8 cellular contexts compared by ENCODE assay signal in genomic region chr2:113888641-113889470, GRCh38. TPM values are rescaled to one million over a fixed set of nuclear protein-coding genes. Genes with fewer than 3 reads are reported as not detected.
DNase-seq lines count a peak whose midpoint lies in the region; ATAC-seq, FAIRE-seq and TF ChIP-seq lines count a peak whose summit lies in the region.

No MANE protein-coding gene starts in this region.

- H3K4me3 ChIP-seq in IMR-90 (ENCODE audit: insufficient read depth, low read depth, low read length) (peak overlapping the region; percentile 58), iPS-20b (ENCODE audit: low read length) (peak overlapping the region; percentile 80)

- no CpG with 5 or more reads among the region's 14 CpGs for whole genome bisulfite sequencing in IMR-90 (ENCODE audit: extremely low coverage in 2 of 2, insufficient read length in 1 of 2), 2 experiments

- peak overlapping the region; percentile 95 for H3K23ac ChIP-seq in IMR-90 (ENCODE audit: low read depth, low read length)

- peak overlapping the region; percentile 68 for H3K18ac ChIP-seq in IMR-90 (ENCODE audit: low read depth, low read length)

- in situ Hi-C loops in IMR-90 (cut with MboI; ENCODE audit: low sequenced_read_pairs), result loop anchor here (5.0 kb wide), 1 partner anchor 132 kb away; the partner anchor contains the start of gene SLC35F5

- ATAC-seq in IMR-90 (ENCODE audit: low read depth), result no peak; the same call in 1 of the 2 replicates
- ATAC-seq in activated naive CD8-positive, alpha-beta T cell treated with anti-CD3 and anti-CD28 coated beads, Interleukin-2, amount 10 ng/mL, durations not matched to agents 7 days and 5 days (ENCODE audit: low read depth), result no peak
- no peak for ATAC-seq in stimulated activated naive CD8-positive, alpha-beta T cell treated with anti-CD3 and anti-CD28 coated beads, Interleukin-15, amount 100 ng/mL, for 72 hours
- ATAC-seq in HG03342 (IDR thresholded peaks at IDR 0.05; ENCODE audit: unreplicated experiment), result no peak

- peak overlapping the region; percentile 80 for H2BK5ac ChIP-seq in IMR-90 (ENCODE audit: low read depth, low read length, poor library complexity, severe bottlenecking)

- H3K27ac ChIP-seq in IMR-90 (ENCODE audit: insufficient read depth, low read length) (peak overlapping the region; percentile 85), iPS-20b (ENCODE audit: low read length) (peak overlapping the region; percentile 93)

- H3K56ac ChIP-seq in IMR-90 (ENCODE audit: extremely low read depth, insufficient read depth, low read length), result peak overlapping the region; percentile 94

- H2AFZ ChIP-seq in IMR-90 (replicated peaks; ENCODE audit: low read length, poor library complexity), result peak overlapping the region; percentile 94

- CTCF ChIA-PET in IMR-90 (lab: Yijun Ruan, JAX), result no interaction called here

- no peaks in the 10 kb centered on the region for H3K27me3 ChIP-seq in IMR-90 (ENCODE audit: control insufficient read depth, insufficient read depth, low read length)
- no peaks in the 10 kb centered on the region for H3K27me3 ChIP-seq in iPS-20b (ENCODE audit: insufficient read depth, low read length)

- no peaks in the 10 kb centered on the region for H3K27me3 Mint-ChIP-seq in activated naive CD8-positive, alpha-beta T cell treated with anti-CD3 and anti-CD28 coated beads, Interleukin-2, amount 10 ng/mL, durations not matched to agents 7 days and 5 days
- no peaks in the 10 kb centered on the region for H3K27me3 Mint-ChIP-seq in stimulated activated naive CD8-positive, alpha-beta T cell treated with anti-CD3 and anti-CD28 coated beads, Interleukin-15, amount 100 ng/mL, for 72 hours

- H3K4me3 Mint-ChIP-seq in activated naive CD8-positive, alpha-beta T cell treated with anti-CD3 and anti-CD28 coated beads, Interleukin-2, amount 10 ng/mL, durations not matched to agents 7 days and 5 days, result peak overlapping the region; percentile 97
- peak overlapping the region; percentile 88 to 99 for H3K4me3 Mint-ChIP-seq in stimulated activated naive CD8-positive, alpha-beta T cell treated with anti-CD3 and anti-CD28 coated beads, Interleukin-15, amount 100 ng/mL, for 72 hours

- no peaks in the 10 kb centered on the region for H3K36me3 ChIP-seq in IMR-90 (ENCODE audit: control insufficient read depth, insufficient read depth, low read length)
- no peaks in the 10 kb centered on the region for H3K36me3 ChIP-seq in iPS-20b (ENCODE audit: insufficient read depth, low read depth, low read length)

- no peaks in the 10 kb centered on the region for H3K9me3 Mint-ChIP-seq in activated naive CD8-positive, alpha-beta T cell treated with anti-CD3 and anti-CD28 coated beads, Interleukin-2, amount 10 ng/mL, durations not matched to agents 7 days and 5 days
- no peaks in the 10 kb centered on the region for H3K9me3 Mint-ChIP-seq in stimulated activated naive CD8-positive, alpha-beta T cell treated with anti-CD3 and anti-CD28 coated beads, Interleukin-15, amount 100 ng/mL, for 72 hours

- intact Hi-C loops in IMR-90 (cut with micrococcal nuclease), result loop anchor here (1.0 to 2.0 kb wide), 2 partner anchors 70 to 133 kb away; partner anchors contain the start of gene SLC35F5

- H3K9ac ChIP-seq in IMR-90 (ENCODE audit: low read depth, low read length) (peak overlapping the region; percentile 91), iPS-20b (ENCODE audit: low read depth, low read length) (peak overlapping the region; percentile 93)

- H4K5ac ChIP-seq in IMR-90 (ENCODE audit: low read depth, low read length), result peak overlapping the region; percentile 70

- H2BK20ac ChIP-seq in IMR-90 (ENCODE audit: low read depth, low read length), result 0 out of 2 replicates have a peak overlapping the region, but pooled peaks have one; percentile 12

- H4K8ac ChIP-seq in IMR-90 (ENCODE audit: low read depth in 2 of 2, low read length in 2 of 2), result peak overlapping the region; percentile 68 to 92

- POLR2A ChIA-PET in IMR-90 (lab: Charles Lee; ENCODE audit: unreplicated experiment), result no interaction called here
- POLR2A ChIA-PET in activated naive CD8-positive, alpha-beta T cell treated with anti-CD3 and anti-CD28 coated beads, Interleukin-2, amount 10 ng/mL, durations not matched to agents 7 days and 5 days (lab: Charles Lee), result interaction anchor here (0.7 to 6.0 kb wide), 6 partner anchors 12 to 304 kb away, joined by 3 to 79 read pairs (median 7); partner anchors contain the start of gene SLC35F5

- peak overlapping the region; percentile 97 for H4K91ac ChIP-seq in IMR-90 (ENCODE audit: insufficient read depth, low read depth, low read length)

- H3K14ac ChIP-seq in IMR-90 (replicated peaks; ENCODE audit: low read depth, low read length), result peak overlapping the region; percentile 96

- no peak for TF ChIP-seq RAD21 in IMR-90 (IDR thresholded peaks at IDR 0.05; ENCODE audit: low read length)

- H3K9me3 ChIP-seq in IMR-90 (ENCODE audit: control insufficient read depth, insufficient read depth, low read length) (no peaks in the 10 kb centered on the region), iPS-20b (ENCODE audit: insufficient read depth, low read depth, low read length) (no peaks in the 10 kb centered on the region)

- TSS peak; percentile 67 for BruUV-seq in IMR-90 (replicated peaks; lab: Mats Ljungman, UMichigan)

- peaks cover 9% of the 10 kb centered on the region for H3K9me1 ChIP-seq in IMR-90 (ENCODE audit: insufficient read depth, low read length)

- peak overlapping the region; percentile 63 for H2AK9ac ChIP-seq in IMR-90 (replicated peaks; ENCODE audit: low read depth, low read length, poor library complexity)

- peak overlapping the region; percentile 95 for H3K27ac Mint-ChIP-seq in activated naive CD8-positive, alpha-beta T cell treated with anti-CD3 and anti-CD28 coated beads, Interleukin-2, amount 10 ng/mL, durations not matched to agents 7 days and 5 days
- H3K27ac Mint-ChIP-seq in stimulated activated naive CD8-positive, alpha-beta T cell treated with anti-CD3 and anti-CD28 coated beads, Interleukin-15, amount 100 ng/mL, for 72 hours, result peak overlapping the region; percentile 99

- dilution Hi-C loops in IMR-90 (cut with HindIII; ENCODE audit: low sequenced_read_pairs, unreplicated experiment), result no loop called here

- H3K4ac ChIP-seq in IMR-90 (ENCODE audit: low read depth, low read length), result peak overlapping the region; percentile 92

- H2AK5ac ChIP-seq in IMR-90 (ENCODE audit: low read depth, low read length), result peak overlapping the region; percentile 26

- H3K79me1 ChIP-seq in IMR-90 (ENCODE audit: low read depth in 1 of 2, low read length in 2 of 2), result peaks cover 10 to 28% of the 10 kb centered on the region in 2 experiments

- peak overlapping the region; percentile 26; the same call in 2 of the 3 replicates for H2BK15ac ChIP-seq in IMR-90 (ENCODE audit: low read depth, low read length)

- no peak for TF ChIP-seq POLR2A in IMR-90 (IDR thresholded peaks at IDR 0.05; ENCODE audit: low read depth, low read length)

- peak overlapping the region; percentile 62 for H2BK120ac ChIP-seq in IMR-90 (ENCODE audit: low read depth, low read length)

- peak overlapping the region; percentile 34 for H3K4me2 ChIP-seq in IMR-90 (ENCODE audit: low read depth, low read length)

- peaks cover 37% of the 10 kb centered on the region for H3K36me3 Mint-ChIP-seq in activated naive CD8-positive, alpha-beta T cell treated with anti-CD3 and anti-CD28 coated beads, Interleukin-2, amount 10 ng/mL, durations not matched to agents 7 days and 5 days

- TF ChIP-seq CTCF in IMR-90 (conservative IDR thresholded peaks at IDR 0.05; ENCODE audit: low read depth, low read length), result no peak

- DNase-seq in IMR-90 (no peak), cerebellar cortex (ENCODE audit: low spot score) (no peak), urothelium cell line (ENCODE audit: low spot score) (no peak)
- DNase-seq in activated naive CD8-positive, alpha-beta T cell treated with anti-CD3 and anti-CD28 coated beads, Interleukin-2, amount 10 ng/mL, durations not matched to agents 7 days and 5 days, result no peak
- DNase-seq in stimulated activated naive CD8-positive, alpha-beta T cell treated with anti-CD3 and anti-CD28 coated beads, Interleukin-15, amount 100 ng/mL, for 72 hours, result no peak
- DNase-seq in stimulated activated CD4-positive, alpha-beta T cell treated with anti-CD3 and anti-CD28 coated beads, Interleukin-4, amount 100 ng/mL, for 4 hours, result no peak

- H3K4me1 ChIP-seq in IMR-90 (ENCODE audit: control insufficient read depth, insufficient read depth, low read length) (peaks cover 8% of the 10 kb centered on the region), iPS-20b (ENCODE audit: insufficient read depth, low read length) (peaks cover 31% of the 10 kb centered on the region)

- peaks cover 55% of the 10 kb centered on the region for H3K4me1 Mint-ChIP-seq in activated naive CD8-positive, alpha-beta T cell treated with anti-CD3 and anti-CD28 coated beads, Interleukin-2, amount 10 ng/mL, durations not matched to agents 7 days and 5 days
- peaks cover 67% of the 10 kb centered on the region for H3K4me1 Mint-ChIP-seq in stimulated activated naive CD8-positive, alpha-beta T cell treated with anti-CD3 and anti-CD28 coated beads, Interleukin-15, amount 100 ng/mL, for 72 hours

- H4K20me1 ChIP-seq in IMR-90 (ENCODE audit: insufficient read depth, low read length), result peaks cover 18% of the 10 kb centered on the region; the same call in 1 of the 2 replicates

- FAIRE-seq in urothelium cell line (lab: Jason Lieb, UNC), result no peak

TF ChIP-seq in IMR-90, 13 proteins besides CTCF, POLR2A, EP300 and RAD21:
- TF ChIP-seq MAFK (IDR thresholded peaks at IDR 0.05; ENCODE audit: low read depth, low read length), result no peak
- TF ChIP-seq SMC3 (IDR thresholded peaks at IDR 0.05; ENCODE audit: low read depth, low read length), result no peak
- no peak for TF ChIP-seq MXI1 (IDR thresholded peaks at IDR 0.05; ENCODE audit: borderline replicate concordance, low read depth, low read length)
- TF ChIP-seq ELK1 (IDR thresholded peaks at IDR 0.05; ENCODE audit: borderline replicate concordance, low read depth, low read length), result no peak
- TF ChIP-seq CEBPB (IDR thresholded peaks at IDR 0.05; ENCODE audit: low read depth, low read length), result no peak

RNA-seq across cellular contexts. Expression of gene ACTR3, which starts 1.0 kb away (rescaled TPM):
- total RNA-seq in IMR-90 (2012; rRNA removed), result 307 and 645 TPM in 2 replicates
- 201 and 246 TPM in 2 replicates for polyA plus RNA-seq in IMR-90 (2012; rRNA removed)
- polyA plus RNA-seq in IMR-90 (2012; cell fraction: cytosol; rRNA removed), result 28.9 and 70.5 TPM in 2 replicates
- 8.1 and 74.7 TPM in 2 replicates for polyA plus RNA-seq in IMR-90 (2012; cell fraction: nucleus; rRNA removed; ENCODE audit: low replicate concordance)
- 100 to 1,000 TPM; 408 to 414 TPM for total RNA-seq in activated naive CD8-positive, alpha-beta T cell treated with anti-CD3 and anti-CD28 coated beads, Interleukin-2, amount 10 ng/mL, durations not matched to agents 7 days and 5 days
